In genomic region chr2:29187926-29188325, GRCh38 we compare ENCODE assay signal across 20 cellular contexts.
DNase-seq lines count a peak whose midpoint lies in the region; ATAC-seq, FAIRE-seq and TF ChIP-seq lines count a peak whose summit lies in the region.
"Had no signal": no experiment of that assay in that cellular context is flagged by ENCODE, and none has a peak within 500 bp of the region (broad histone marks: within the 10 kb centered on the region; RNA-seq: fewer than 3 reads in every experiment).

No MANE protein-coding gene starts in this region.

- FAIRE-seq in islet of Langerhans (lab: Jason Lieb, UNC): peak; percentile 9

- H3K4me1 ChIP-seq in mammary epithelial cell (ENCODE audit: insufficient read depth, low read length): peaks cover 2% of the 10 kb centered on the region
- H3K4me1 ChIP-seq in upper lobe of left lung: no peaks in the 10 kb centered on the region
- H3K4me1 ChIP-seq: Caco-2, heart left ventricle, stomach had no signal

- no peaks in the 10 kb centered on the region for H3K27me3 ChIP-seq in mammary epithelial cell (ENCODE audit: insufficient read depth, low read length)
- no peaks in the 10 kb centered on the region for H3K27me3 ChIP-seq in upper lobe of left lung
- H3K27me3 ChIP-seq: heart left ventricle, stomach had no signal

- CTCF ChIA-PET in mammary epithelial cell (lab: Charles Lee; ENCODE audit: low non-redundant PET): no interaction called here

- dilution Hi-C loops in mammary epithelial cell (cut with HindIII; ENCODE audit: low sequenced_read_pairs): no loop called here

- H3K9me3 ChIP-seq in mammary epithelial cell (replicated peaks; ENCODE audit: insufficient read depth, low read length) (no peaks in the 10 kb centered on the region), upper lobe of left lung (no peaks in the 10 kb centered on the region)
- H3K9me3 ChIP-seq: Caco-2, heart left ventricle, mucosa of descending colon, stomach had no signal

- peaks cover 4% of the 10 kb centered on the region for H3K79me2 ChIP-seq in mammary epithelial cell (ENCODE audit: insufficient read depth, low read length)

- peaks cover 19% of the 10 kb centered on the region for H3K36me3 ChIP-seq in mammary epithelial cell (ENCODE audit: insufficient read depth, low read length)
- peaks cover 0 to under 1% (median 0%) of the 10 kb centered on the region in 4 donors for H3K36me3 ChIP-seq in upper lobe of left lung

- no peak for TF ChIP-seq POLR2A in upper lobe of left lung (IDR thresholded peaks at IDR 0.05)

- TF ChIP-seq CTCF in mammary epithelial cell (conservative IDR thresholded peaks at IDR 0.05 in 1 of 2, IDR thresholded peaks at IDR 0.05 in 1 of 2; ENCODE audit: extremely low read depth in 1 of 2, insufficient read depth in 1 of 2, low read depth in 1 of 2, low read length in 2 of 2) (no peak), upper lobe of left lung (IDR thresholded peaks at IDR 0.05) (no peak)

- H3K27ac ChIP-seq in mammary epithelial cell (ENCODE audit: insufficient read depth, low read depth, low read length): no peak overlapping the region
- H3K27ac ChIP-seq in upper lobe of left lung: no peak overlapping the region
- H3K27ac ChIP-seq: heart left ventricle, stomach had no signal

- H3K9ac ChIP-seq in mammary epithelial cell (ENCODE audit: insufficient read depth, low read length): no peak overlapping the region

- peak; percentile 47 for DNase-seq in EL
- peak; percentile 15 for DNase-seq in LHCN-M2 (ENCODE audit: low read depth)
- peak; percentile 28 for DNase-seq in mammary epithelial cell
- DNase-seq in NCI-H82 (lab: John Stamatoyannopoulos, UW): no peak
- DNase-seq in upper lobe of left lung: no peak
- DNase-seq in stimulated activated naive CD4-positive, alpha-beta T cell (lab: John Stamatoyannopoulos, UW): no peak
- DNase-seq: activated CD8-positive, alpha-beta memory T cell treated with anti-CD3 and anti-CD28 coated beads, Interleukin-2, amount 50 U/mL, for 4 hours; Caco-2; heart left ventricle; left ventricle myocardium superior; mucosa of descending colon; NCI-H146; NCI-H2171 treated with DMSO at 0.1 percent for 48 hours; SHP77 treated with DMSO at 0.1 percent for 48 hours; stimulated activated CD4-positive, alpha-beta T cell treated with anti-CD3 and anti-CD28 coated beads, Interleukin-2, amount 100 ng/mL, for 48 hours; stomach; T-helper 1 cell had no signal

- intact Hi-C loops in mammary epithelial cell (cut with micrococcal nuclease): no loop called here

- TF ChIP-seq EP300 in upper lobe of left lung (IDR thresholded peaks at IDR 0.05): no peak

- ATAC-seq in GM18907 (IDR thresholded peaks at IDR 0.05; ENCODE audit: unreplicated experiment) (no peak), upper lobe of left lung (ENCODE audit: low FRiP score in 2 of 2) (no peak)
- ATAC-seq: heart left ventricle, left ventricle myocardium superior, mucosa of descending colon had no signal

- 56% methylated on average over 2 of the region's 2 CpGs for WGBS in mammary epithelial cell (ENCODE audit: low coverage, missing lambda C conversion rate)
- WGBS in upper lobe of left lung, 2 donors: 75% methylated on average over 2 of the region's 2 CpGs

- in situ Hi-C loops in mammary epithelial cell (cut with MboI; ENCODE audit: low sequenced_read_pairs in 2 of 2): no loop called here

- H2AFZ ChIP-seq in mammary epithelial cell (ENCODE audit: low read depth, low read length): no peak overlapping the region

- no peak overlapping the region for H3K4me3 ChIP-seq in mammary epithelial cell (replicated peaks in 1 of 3; ENCODE audit: insufficient read depth in 1 of 3, low read depth in 2 of 3, low read length in 3 of 3)
- H3K4me3 ChIP-seq in upper lobe of left lung: no peak overlapping the region
- H3K4me3 ChIP-seq: heart left ventricle, mucosa of descending colon, smooth muscle cell, stomach had no signal

- H4K20me1 ChIP-seq in mammary epithelial cell (ENCODE audit: insufficient read depth, low read length): peaks cover 2% of the 10 kb centered on the region

- no peak overlapping the region for H3K4me2 ChIP-seq in mammary epithelial cell (ENCODE audit: insufficient read depth, low read depth, low read length)
- H3K4me2 ChIP-seq: smooth muscle cell had no signal

- no TSS peak for BruUV-seq in mammary epithelial cell (replicated peaks; lab: Mats Ljungman, UMichigan)

Comparison
In these comparisons a context has a peak if more than half of its experiments do, and no peak if none do; other contexts are left out.
1. DNase-seq: peak in EL (single experiment), LHCN-M2 (single experiment) and mammary epithelial cell (single experiment); none in NCI-H82 (single experiment), upper lobe of left lung (0 of 2) and stimulated activated naive CD4-positive, alpha-beta T cell (0 of 6).